In genomic region chr9:35385042-35385441, GRCh38 we compare ENCODE assay signal across 1 cellular context.
TF ChIP-seq lines count a peak whose summit lies in the region.

No MANE protein-coding gene starts in this region.

TF ChIP-seq in WTC11, 78 proteins besides CTCF, POLR2A, EP300 and RAD21 (continued from another document):
- TF ChIP-seq ZNF532 (CRISPR knock-in tag; IDR thresholded peaks at IDR 0.05; ENCODE audit: borderline replicate concordance) (no peak), PRDM15 (CRISPR knock-in tag; IDR thresholded peaks at IDR 0.05) (no peak), EMX1 (CRISPR knock-in tag; IDR thresholded peaks at IDR 0.05) (no peak), TP53 (CRISPR knock-in tag; IDR thresholded peaks at IDR 0.05) (no peak), ETV6 (CRISPR knock-in tag; IDR thresholded peaks at IDR 0.05) (no peak), ATF2 (CRISPR knock-in tag; IDR thresholded peaks at IDR 0.05; ENCODE audit: borderline replicate concordance, low read depth) (no peak)
